In genomic region chr6:30816791-30817739, GRCh38 we compare ENCODE assay signal across 1 cellular context.
TF ChIP-seq lines count a peak whose summit lies in the region.

No MANE protein-coding gene starts in this region.

TF ChIP-seq in GM12878, 131 proteins besides CTCF, POLR2A, EP300 and RAD21 (continued from another document and continues in another):
- TF ChIP-seq, protein P1, sequence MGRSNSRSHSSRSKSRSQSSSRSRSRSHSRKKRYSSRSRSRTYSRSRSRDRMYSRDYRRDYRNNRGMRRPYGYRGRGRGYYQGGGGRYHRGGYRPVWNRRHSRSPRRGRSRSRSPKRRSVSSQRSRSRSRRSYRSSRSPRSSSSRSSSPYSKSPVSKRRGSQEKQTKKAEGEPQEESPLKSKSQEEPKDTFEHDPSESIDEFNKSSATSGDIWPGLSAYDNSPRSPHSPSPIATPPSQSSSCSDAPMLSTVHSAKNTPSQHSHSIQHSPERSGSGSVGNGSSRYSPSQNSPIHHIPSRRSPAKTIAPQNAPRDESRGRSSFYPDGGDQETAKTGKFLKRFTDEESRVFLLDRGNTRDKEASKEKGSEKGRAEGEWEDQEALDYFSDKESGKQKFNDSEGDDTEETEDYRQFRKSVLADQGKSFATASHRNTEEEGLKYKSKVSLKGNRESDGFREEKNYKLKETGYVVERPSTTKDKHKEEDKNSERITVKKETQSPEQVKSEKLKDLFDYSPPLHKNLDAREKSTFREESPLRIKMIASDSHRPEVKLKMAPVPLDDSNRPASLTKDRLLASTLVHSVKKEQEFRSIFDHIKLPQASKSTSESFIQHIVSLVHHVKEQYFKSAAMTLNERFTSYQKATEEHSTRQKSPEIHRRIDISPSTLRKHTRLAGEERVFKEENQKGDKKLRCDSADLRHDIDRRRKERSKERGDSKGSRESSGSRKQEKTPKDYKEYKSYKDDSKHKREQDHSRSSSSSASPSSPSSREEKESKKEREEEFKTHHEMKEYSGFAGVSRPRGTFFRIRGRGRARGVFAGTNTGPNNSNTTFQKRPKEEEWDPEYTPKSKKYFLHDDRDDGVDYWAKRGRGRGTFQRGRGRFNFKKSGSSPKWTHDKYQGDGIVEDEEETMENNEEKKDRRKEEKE (IDR thresholded peaks at IDR 0.05), result no peak
- TF ChIP-seq ATF7 (IDR thresholded peaks at IDR 0.05; ENCODE audit: low read depth), result peak; percentile 83
- TF ChIP-seq, protein P2, sequence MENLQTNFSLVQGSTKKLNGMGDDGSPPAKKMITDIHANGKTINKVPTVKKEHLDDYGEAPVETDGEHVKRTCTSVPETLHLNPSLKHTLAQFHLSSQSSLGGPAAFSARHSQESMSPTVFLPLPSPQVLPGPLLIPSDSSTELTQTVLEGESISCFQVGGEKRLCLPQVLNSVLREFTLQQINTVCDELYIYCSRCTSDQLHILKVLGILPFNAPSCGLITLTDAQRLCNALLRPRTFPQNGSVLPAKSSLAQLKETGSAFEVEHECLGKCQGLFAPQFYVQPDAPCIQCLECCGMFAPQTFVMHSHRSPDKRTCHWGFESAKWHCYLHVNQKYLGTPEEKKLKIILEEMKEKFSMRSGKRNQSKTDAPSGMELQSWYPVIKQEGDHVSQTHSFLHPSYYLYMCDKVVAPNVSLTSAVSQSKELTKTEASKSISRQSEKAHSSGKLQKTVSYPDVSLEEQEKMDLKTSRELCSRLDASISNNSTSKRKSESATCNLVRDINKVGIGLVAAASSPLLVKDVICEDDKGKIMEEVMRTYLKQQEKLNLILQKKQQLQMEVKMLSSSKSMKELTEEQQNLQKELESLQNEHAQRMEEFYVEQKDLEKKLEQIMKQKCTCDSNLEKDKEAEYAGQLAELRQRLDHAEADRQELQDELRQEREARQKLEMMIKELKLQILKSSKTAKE (IDR thresholded peaks at IDR 0.05; ENCODE audit: low read depth, poor library complexity, severe bottlenecking), result peak; percentile 91
- 0 out of 2 replicates have a peak, but pooled peaks have one; percentile 23 for TF ChIP-seq PAX5 (IDR thresholded peaks at IDR 0.05; ENCODE audit: borderline replicate concordance, low read depth, low read length)
- TF ChIP-seq TCF7 (IDR thresholded peaks at IDR 0.05; ENCODE audit: borderline replicate concordance), result no peak; the same call in 1 of the 2 replicates
- no peak for TF ChIP-seq STAT1 (conservative IDR thresholded peaks at IDR 0.05)
- no peak for TF ChIP-seq CHD1 (IDR thresholded peaks at IDR 0.05; ENCODE audit: low read depth, low read length)
- TF ChIP-seq RAD51 (IDR thresholded peaks at IDR 0.05), result peak; percentile 71
- TF ChIP-seq, protein P3, sequence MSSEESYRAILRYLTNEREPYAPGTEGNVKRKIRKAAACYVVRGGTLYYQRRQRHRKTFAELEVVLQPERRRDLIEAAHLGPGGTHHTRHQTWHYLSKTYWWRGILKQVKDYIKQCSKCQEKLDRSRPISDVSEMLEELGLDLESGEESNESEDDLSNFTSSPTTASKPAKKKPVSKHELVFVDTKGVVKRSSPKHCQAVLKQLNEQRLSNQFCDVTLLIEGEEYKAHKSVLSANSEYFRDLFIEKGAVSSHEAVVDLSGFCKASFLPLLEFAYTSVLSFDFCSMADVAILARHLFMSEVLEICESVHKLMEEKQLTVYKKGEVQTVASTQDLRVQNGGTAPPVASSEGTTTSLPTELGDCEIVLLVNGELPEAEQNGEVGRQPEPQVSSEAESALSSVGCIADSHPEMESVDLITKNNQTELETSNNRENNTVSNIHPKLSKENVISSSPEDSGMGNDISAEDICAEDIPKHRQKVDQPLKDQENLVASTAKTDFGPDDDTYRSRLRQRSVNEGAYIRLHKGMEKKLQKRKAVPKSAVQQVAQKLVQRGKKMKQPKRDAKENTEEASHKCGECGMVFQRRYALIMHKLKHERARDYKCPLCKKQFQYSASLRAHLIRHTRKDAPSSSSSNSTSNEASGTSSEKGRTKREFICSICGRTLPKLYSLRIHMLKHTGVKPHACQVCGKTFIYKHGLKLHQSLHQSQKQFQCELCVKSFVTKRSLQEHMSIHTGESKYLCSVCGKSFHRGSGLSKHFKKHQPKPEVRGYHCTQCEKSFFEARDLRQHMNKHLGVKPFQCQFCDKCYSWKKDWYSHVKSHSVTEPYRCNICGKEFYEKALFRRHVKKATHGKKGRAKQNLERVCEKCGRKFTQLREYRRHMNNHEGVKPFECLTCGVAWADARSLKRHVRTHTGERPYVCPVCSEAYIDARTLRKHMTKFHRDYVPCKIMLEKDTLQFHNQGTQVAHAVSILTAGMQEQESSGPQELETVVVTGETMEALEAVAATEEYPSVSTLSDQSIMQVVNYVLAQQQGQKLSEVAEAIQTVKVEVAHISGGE (CRISPR knock-in tag; IDR thresholded peaks at IDR 0.05), result no peak
- TF ChIP-seq, protein P4, sequence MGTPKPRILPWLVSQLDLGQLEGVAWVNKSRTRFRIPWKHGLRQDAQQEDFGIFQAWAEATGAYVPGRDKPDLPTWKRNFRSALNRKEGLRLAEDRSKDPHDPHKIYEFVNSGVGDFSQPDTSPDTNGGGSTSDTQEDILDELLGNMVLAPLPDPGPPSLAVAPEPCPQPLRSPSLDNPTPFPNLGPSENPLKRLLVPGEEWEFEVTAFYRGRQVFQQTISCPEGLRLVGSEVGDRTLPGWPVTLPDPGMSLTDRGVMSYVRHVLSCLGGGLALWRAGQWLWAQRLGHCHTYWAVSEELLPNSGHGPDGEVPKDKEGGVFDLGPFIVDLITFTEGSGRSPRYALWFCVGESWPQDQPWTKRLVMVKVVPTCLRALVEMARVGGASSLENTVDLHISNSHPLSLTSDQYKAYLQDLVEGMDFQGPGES (IDR thresholded peaks at IDR 0.05), result no peak
- TF ChIP-seq CREB1 (IDR thresholded peaks at IDR 0.05; ENCODE audit: low read depth), result peak; percentile 34; the same call in 1 of the 2 replicates
- peak; percentile 77 for TF ChIP-seq ZNF24 (IDR thresholded peaks at IDR 0.05)
- TF ChIP-seq, protein P5, sequence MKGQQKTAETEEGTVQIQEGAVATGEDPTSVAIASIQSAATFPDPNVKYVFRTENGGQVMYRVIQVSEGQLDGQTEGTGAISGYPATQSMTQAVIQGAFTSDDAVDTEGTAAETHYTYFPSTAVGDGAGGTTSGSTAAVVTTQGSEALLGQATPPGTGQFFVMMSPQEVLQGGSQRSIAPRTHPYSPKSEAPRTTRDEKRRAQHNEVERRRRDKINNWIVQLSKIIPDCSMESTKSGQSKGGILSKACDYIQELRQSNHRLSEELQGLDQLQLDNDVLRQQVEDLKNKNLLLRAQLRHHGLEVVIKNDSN (IDR thresholded peaks at IDR 0.05; ENCODE audit: borderline replicate concordance, extremely low read length, insufficient read depth, low read depth, low read length), result no peak
- no peak for TF ChIP-seq KAT2A (conservative IDR thresholded peaks at IDR 0.05; ENCODE audit: control insufficient read depth, low read depth, low read length)
- peak; percentile 45 for TF ChIP-seq KLF5 (IDR thresholded peaks at IDR 0.05; ENCODE audit: partially characterized antibody)
- peak in 1 of 2 experiments; percentile 45; a peak in 1 of 4 replicates for TF ChIP-seq ETV6 (conservative IDR thresholded peaks at IDR 0.05 in 1 of 2, IDR thresholded peaks at IDR 0.05 in 1 of 2; ENCODE audit: borderline replicate concordance in 1 of 2, low read depth in 1 of 2)
- no peak for TF ChIP-seq RFX5 (IDR thresholded peaks at IDR 0.05; ENCODE audit: low read depth, low read length)
- no peak for TF ChIP-seq IRF4 (IDR thresholded peaks at IDR 0.05; ENCODE audit: low read depth, low read length)
- TF ChIP-seq, protein P6, sequence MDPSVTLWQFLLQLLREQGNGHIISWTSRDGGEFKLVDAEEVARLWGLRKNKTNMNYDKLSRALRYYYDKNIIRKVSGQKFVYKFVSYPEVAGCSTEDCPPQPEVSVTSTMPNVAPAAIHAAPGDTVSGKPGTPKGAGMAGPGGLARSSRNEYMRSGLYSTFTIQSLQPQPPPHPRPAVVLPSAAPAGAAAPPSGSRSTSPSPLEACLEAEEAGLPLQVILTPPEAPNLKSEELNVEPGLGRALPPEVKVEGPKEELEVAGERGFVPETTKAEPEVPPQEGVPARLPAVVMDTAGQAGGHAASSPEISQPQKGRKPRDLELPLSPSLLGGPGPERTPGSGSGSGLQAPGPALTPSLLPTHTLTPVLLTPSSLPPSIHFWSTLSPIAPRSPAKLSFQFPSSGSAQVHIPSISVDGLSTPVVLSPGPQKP (IDR thresholded peaks at IDR 0.05; ENCODE audit: low read depth, low read length), result no peak
- no peak for TF ChIP-seq NR2C2 (IDR thresholded peaks at IDR 0.05; ENCODE audit: borderline replicate concordance, control insufficient read depth, insufficient read length, low read depth)
- peak; percentile 45; the same call in 1 of the 2 replicates for TF ChIP-seq LARP7 (IDR thresholded peaks at IDR 0.05)
- peak; percentile 97 for TF ChIP-seq EED (IDR thresholded peaks at IDR 0.05; ENCODE audit: low read depth)
- no peak for TF ChIP-seq ZNF384 (IDR thresholded peaks at IDR 0.05; ENCODE audit: borderline replicate concordance, low read depth, low read length)
- TF ChIP-seq ZNF687 (IDR thresholded peaks at IDR 0.05), result peak; percentile 92
- TF ChIP-seq JUNB (IDR thresholded peaks at IDR 0.05), result peak; percentile 54
- TF ChIP-seq, protein P7, sequence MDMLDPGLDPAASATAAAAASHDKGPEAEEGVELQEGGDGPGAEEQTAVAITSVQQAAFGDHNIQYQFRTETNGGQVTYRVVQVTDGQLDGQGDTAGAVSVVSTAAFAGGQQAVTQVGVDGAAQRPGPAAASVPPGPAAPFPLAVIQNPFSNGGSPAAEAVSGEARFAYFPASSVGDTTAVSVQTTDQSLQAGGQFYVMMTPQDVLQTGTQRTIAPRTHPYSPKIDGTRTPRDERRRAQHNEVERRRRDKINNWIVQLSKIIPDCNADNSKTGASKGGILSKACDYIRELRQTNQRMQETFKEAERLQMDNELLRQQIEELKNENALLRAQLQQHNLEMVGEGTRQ (IDR thresholded peaks at IDR 0.05; ENCODE audit: borderline replicate concordance, low read depth, low read length), result no peak
- no peak for TF ChIP-seq SUPT20H (IDR thresholded peaks at IDR 0.05; ENCODE audit: borderline replicate concordance, control insufficient read depth, low read depth, low read length)
- no peak for TF ChIP-seq ZZZ3 (IDR thresholded peaks at IDR 0.05; ENCODE audit: control insufficient read depth, insufficient read length, low read depth)
- no peak for TF ChIP-seq TBL1XR1 (IDR thresholded peaks at IDR 0.05; ENCODE audit: low read depth, low read length)
- TF ChIP-seq IKZF2 (IDR thresholded peaks at IDR 0.05), result peak; percentile 100
- TF ChIP-seq KDM1A (IDR thresholded peaks at IDR 0.05; ENCODE audit: borderline replicate concordance), result no peak
- TF ChIP-seq DPF2 (IDR thresholded peaks at IDR 0.05), result peak; percentile 90
- TF ChIP-seq CREM (IDR thresholded peaks at IDR 0.05; ENCODE audit: low read depth), result peak; percentile 67
- no peak for TF ChIP-seq SIN3A (IDR thresholded peaks at IDR 0.05; ENCODE audit: low read depth, low read length)
- no peak for TF ChIP-seq ZNF622 (IDR thresholded peaks at IDR 0.05)
- peak; percentile 65; the same call in 1 of the 2 replicates for TF ChIP-seq PAX8 (IDR thresholded peaks at IDR 0.05)
- peak; percentile 70; the same call in 1 of the 2 replicates for TF ChIP-seq SPI1 (IDR thresholded peaks at IDR 0.05; ENCODE audit: borderline replicate concordance, insufficient read depth, low read depth, low read length)
- no peak for TF ChIP-seq SUZ12 (IDR thresholded peaks at IDR 0.05; ENCODE audit: unreplicated experiment)
- peak; percentile 88 for TF ChIP-seq NR2F1 (conservative IDR thresholded peaks at IDR 0.05)
- no peak for TF ChIP-seq SREBF1 (IDR thresholded peaks at IDR 0.05; ENCODE audit: low read length)
- no peak for TF ChIP-seq ZNF207 (IDR thresholded peaks at IDR 0.05; ENCODE audit: borderline replicate concordance)
- no peak for TF ChIP-seq SIX5 (IDR thresholded peaks at IDR 0.05; ENCODE audit: low read depth, low read length, severe bottlenecking)
- peak; percentile 70 for TF ChIP-seq NKRF (conservative IDR thresholded peaks at IDR 0.05)
- peak; percentile 99 for TF ChIP-seq SMARCA5 (IDR thresholded peaks at IDR 0.05)
